ENCODE assay signal across 1 cellular context in genomic region chr12:120324841-120325417, GRCh38.
TF ChIP-seq lines count a peak whose summit lies in the region.

No MANE protein-coding gene starts in this region.

TF ChIP-seq in GM12878, 131 proteins besides CTCF, POLR2A, EP300 and RAD21:
- TF ChIP-seq ATF2 (IDR thresholded peaks at IDR 0.05; ENCODE audit: low read length) (no peak), SKIL (IDR thresholded peaks at IDR 0.05; ENCODE audit: low read depth, poor library complexity, severe bottlenecking) (no peak), ZNF274 (IDR thresholded peaks at IDR 0.05; ENCODE audit: insufficient read depth, insufficient read length) (no peak), POLR2AphosphoS2 (IDR thresholded peaks at IDR 0.05; ENCODE audit: low read depth, low read length) (no peak), YY1 (IDR thresholded peaks at IDR 0.05; ENCODE audit: low read depth, low read length) (no peak), SRF (IDR thresholded peaks at IDR 0.05; ENCODE audit: low read depth in 2 of 2, low read length in 2 of 2) (no peak), RAD51 (IDR thresholded peaks at IDR 0.05) (no peak), WRNIP1 (IDR thresholded peaks at IDR 0.05; ENCODE audit: borderline replicate concordance, low read depth, low read length) (no peak), SP1 (IDR thresholded peaks at IDR 0.05; ENCODE audit: low read depth, low read length) (no peak), SMAD5 (IDR thresholded peaks at IDR 0.05; ENCODE audit: low read depth) (no peak), CREB1 (IDR thresholded peaks at IDR 0.05; ENCODE audit: low read depth) (no peak), ZNF207 (IDR thresholded peaks at IDR 0.05; ENCODE audit: borderline replicate concordance) (no peak)
- TF ChIP-seq, protein P1, sequence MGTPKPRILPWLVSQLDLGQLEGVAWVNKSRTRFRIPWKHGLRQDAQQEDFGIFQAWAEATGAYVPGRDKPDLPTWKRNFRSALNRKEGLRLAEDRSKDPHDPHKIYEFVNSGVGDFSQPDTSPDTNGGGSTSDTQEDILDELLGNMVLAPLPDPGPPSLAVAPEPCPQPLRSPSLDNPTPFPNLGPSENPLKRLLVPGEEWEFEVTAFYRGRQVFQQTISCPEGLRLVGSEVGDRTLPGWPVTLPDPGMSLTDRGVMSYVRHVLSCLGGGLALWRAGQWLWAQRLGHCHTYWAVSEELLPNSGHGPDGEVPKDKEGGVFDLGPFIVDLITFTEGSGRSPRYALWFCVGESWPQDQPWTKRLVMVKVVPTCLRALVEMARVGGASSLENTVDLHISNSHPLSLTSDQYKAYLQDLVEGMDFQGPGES (IDR thresholded peaks at IDR 0.05): no peak
- TF ChIP-seq, protein P2, sequence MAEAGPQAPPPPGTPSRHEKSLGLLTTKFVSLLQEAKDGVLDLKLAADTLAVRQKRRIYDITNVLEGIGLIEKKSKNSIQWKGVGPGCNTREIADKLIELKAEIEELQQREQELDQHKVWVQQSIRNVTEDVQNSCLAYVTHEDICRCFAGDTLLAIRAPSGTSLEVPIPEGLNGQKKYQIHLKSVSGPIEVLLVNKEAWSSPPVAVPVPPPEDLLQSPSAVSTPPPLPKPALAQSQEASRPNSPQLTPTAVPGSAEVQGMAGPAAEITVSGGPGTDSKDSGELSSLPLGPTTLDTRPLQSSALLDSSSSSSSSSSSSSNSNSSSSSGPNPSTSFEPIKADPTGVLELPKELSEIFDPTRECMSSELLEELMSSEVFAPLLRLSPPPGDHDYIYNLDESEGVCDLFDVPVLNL (IDR thresholded peaks at IDR 0.05; ENCODE audit: low read depth, low read length): no peak
TF ChIP-seq in GM12878: peak in this region for 0.
